8 cellular contexts compared by ENCODE assay signal in genomic region chr16:81008151-81008789, GRCh38. TPM values are rescaled to one million over a fixed set of nuclear protein-coding genes. Genes with fewer than 3 reads are reported as not detected.
A peak's percentile ranks its signal among the peaks of the same experiment; 100 is the strongest.
DNase-seq lines count a peak whose midpoint lies in the region; ATAC-seq and TF ChIP-seq lines count a peak whose summit lies in the region.

No MANE protein-coding gene starts in this region.

- H3K4me1 ChIP-seq in Loucy (ENCODE audit: insufficient read depth, low read length, poor library complexity, severe bottlenecking), result peaks cover 47% of the 10 kb centered on the region

- no peaks in the 10 kb centered on the region for H3K9me3 ChIP-seq in Loucy (ENCODE audit: insufficient read depth, low read depth, low read length)

- no peaks in the 10 kb centered on the region for H3F3A ChIP-seq in Loucy (ENCODE audit: low read depth)

- H3K27ac ChIP-seq in dorsolateral prefrontal cortex, result peak overlapping the region; percentile 94 to 100 (median 100)

- DNase-seq in AG10803 (ENCODE audit: low read depth), result no peak
- no peak for DNase-seq in dorsolateral prefrontal cortex
- no peak for DNase-seq in natural killer cell treated with Interleukin-12 subunit alpha and Interleukin-12 subunit beta and Interleukin-15 and Interleukin-18, amount 100 ng/mL, for 72 hours (ENCODE audit: low spot score)
- no peak for DNase-seq in kidney glomerular epithelial cell (lab: John Stamatoyannopoulos, UW)
- DNase-seq in NCI-H1694 treated with DMSO at 0.1 percent for 48 hours (lab: John Stamatoyannopoulos, UW), result no peak

- H3K9ac ChIP-seq in Loucy (ENCODE audit: low read depth, low read length, poor library complexity, severe bottlenecking), result peak overlapping the region; percentile 83

- H4K20me1 ChIP-seq in Loucy (ENCODE audit: insufficient read depth, low read length, poor library complexity, severe bottlenecking), result peaks cover 44% of the 10 kb centered on the region

- H3K9me2 ChIP-seq in Loucy (replicated peaks; ENCODE audit: low read depth, low read length), result no peaks in the 10 kb centered on the region

- peaks cover 11% of the 10 kb centered on the region; the same call in 1 of the 2 replicates for H3K36me3 ChIP-seq in Loucy (ENCODE audit: insufficient read depth, low read length)

- peaks cover 30 to 36% of the 10 kb centered on the region in 2 donors for H3K4me1 Mint-ChIP-seq in natural killer cell treated with Interleukin-12 subunit alpha and Interleukin-12 subunit beta and Interleukin-15 and Interleukin-18, amount 100 ng/mL, for 72 hours (ENCODE audit: low read depth in 2 of 2)

- peak overlapping the region; percentile 91 for H3K4me2 ChIP-seq in Loucy (ENCODE audit: low read depth, low read length, poor library complexity, severe bottlenecking)

- peaks cover 14% of the 10 kb centered on the region for H3K36me3 Mint-ChIP-seq in natural killer cell treated with Interleukin-12 subunit alpha and Interleukin-12 subunit beta and Interleukin-15 and Interleukin-18, amount 100 ng/mL, for 72 hours

- H2AFZ ChIP-seq in Loucy (ENCODE audit: low read length), result no peak overlapping the region

- no peaks in the 10 kb centered on the region for H3K9me3 Mint-ChIP-seq in natural killer cell treated with Interleukin-12 subunit alpha and Interleukin-12 subunit beta and Interleukin-15 and Interleukin-18, amount 100 ng/mL, for 72 hours

- H3K27me3 Mint-ChIP-seq in natural killer cell treated with Interleukin-12 subunit alpha and Interleukin-12 subunit beta and Interleukin-15 and Interleukin-18, amount 100 ng/mL, for 72 hours, result no peaks in the 10 kb centered on the region

- TF ChIP-seq CTCF in AG10803 (conservative IDR thresholded peaks at IDR 0.05; ENCODE audit: low read length) (no peak), Loucy (conservative IDR thresholded peaks at IDR 0.05; ENCODE audit: low read length) (no peak), dorsolateral prefrontal cortex (IDR thresholded peaks at IDR 0.05 in 54 of 56, conservative IDR thresholded peaks at IDR 0.05 in 2 of 56; ENCODE audit: low read depth in 1 of 56, partially characterized antibody in 56 of 56) (no peak)

- peak overlapping the region; percentile 99 for H3K4me3 Mint-ChIP-seq in natural killer cell treated with Interleukin-12 subunit alpha and Interleukin-12 subunit beta and Interleukin-15 and Interleukin-18, amount 100 ng/mL, for 72 hours

- peak overlapping the region; percentile 95 to 98 for H3K27ac Mint-ChIP-seq in natural killer cell treated with Interleukin-12 subunit alpha and Interleukin-12 subunit beta and Interleukin-15 and Interleukin-18, amount 100 ng/mL, for 72 hours

- intact Hi-C loops in dorsolateral prefrontal cortex (cut with DNase I), result loop anchor here in 1 of 2 donors (10.0 kb wide), 1 partner anchor 727 kb away; no protein-coding TSS in a partner anchor

- peak overlapping the region; percentile 94 for H3K4me3 ChIP-seq in AG10803 (ENCODE audit: low read length)
- H3K4me3 ChIP-seq in Loucy (ENCODE audit: low read length, poor library complexity, severe bottlenecking), result peak overlapping the region; percentile 78
- peak overlapping the region; percentile 63 to 100 (median 97) for H3K4me3 ChIP-seq in dorsolateral prefrontal cortex

- H3K27me3 ChIP-seq in Loucy (ENCODE audit: insufficient read depth, low read length, poor library complexity, severe bottlenecking), result no peaks in the 10 kb centered on the region
- H3K27me3 ChIP-seq in dorsolateral prefrontal cortex, result no peaks in the 10 kb centered on the region

- peaks cover 79% of the 10 kb centered on the region for H3K79me2 ChIP-seq in Loucy (ENCODE audit: insufficient read depth, low read length)

- no peak for ATAC-seq in natural killer cell treated with Interleukin-12 subunit alpha and Interleukin-12 subunit beta and Interleukin-15 and Interleukin-18, amount 100 ng/mL, for 72 hours
- ATAC-seq in HG03175 (IDR thresholded peaks at IDR 0.05; ENCODE audit: unreplicated experiment) (no peak), HG03565 (IDR thresholded peaks at IDR 0.05; ENCODE audit: unreplicated experiment) (no peak)

RNA-seq across cellular contexts. Expression of gene CENPN, which starts 1.3 kb away (rescaled TPM):
- total RNA-seq in dorsolateral prefrontal cortex, result 10 to 100 TPM in 4 of 120 experiments, 1 to 10 TPM in 116; 2.4 to 13.8 (median 6.3) TPM
- total RNA-seq in natural killer cell treated with Interleukin-12 subunit alpha and Interleukin-12 subunit beta and Interleukin-15 and Interleukin-18, amount 100 ng/mL, for 72 hours, result 10 to 100 TPM; 27.9 to 49.5 TPM

RNA-seq across cellular contexts. Expression of gene CMC2, which starts 1.6 kb away (rescaled TPM):
- 100 to 1,000 TPM in 10 of 120 experiments, 10 to 100 TPM in 110; 53.6 to 107 (median 84.9) TPM for total RNA-seq in dorsolateral prefrontal cortex
- 100 to 1,000 TPM in 1 of 2 donors, 10 to 100 TPM in 1; 85.4 to 145 TPM for total RNA-seq in natural killer cell treated with Interleukin-12 subunit alpha and Interleukin-12 subunit beta and Interleukin-15 and Interleukin-18, amount 100 ng/mL, for 72 hours

RNA-seq across cellular contexts. Expression of gene ATMIN, which starts 27.4 kb away (rescaled TPM):
- total RNA-seq in dorsolateral prefrontal cortex, result 10 to 100 TPM; 38.2 to 76.8 (median 57.2) TPM
- 10 to 100 TPM; 24.5 to 29.1 TPM for total RNA-seq in natural killer cell treated with Interleukin-12 subunit alpha and Interleukin-12 subunit beta and Interleukin-15 and Interleukin-18, amount 100 ng/mL, for 72 hours
